9 cellular contexts compared by ENCODE assay signal in the genomic region with DNA sequence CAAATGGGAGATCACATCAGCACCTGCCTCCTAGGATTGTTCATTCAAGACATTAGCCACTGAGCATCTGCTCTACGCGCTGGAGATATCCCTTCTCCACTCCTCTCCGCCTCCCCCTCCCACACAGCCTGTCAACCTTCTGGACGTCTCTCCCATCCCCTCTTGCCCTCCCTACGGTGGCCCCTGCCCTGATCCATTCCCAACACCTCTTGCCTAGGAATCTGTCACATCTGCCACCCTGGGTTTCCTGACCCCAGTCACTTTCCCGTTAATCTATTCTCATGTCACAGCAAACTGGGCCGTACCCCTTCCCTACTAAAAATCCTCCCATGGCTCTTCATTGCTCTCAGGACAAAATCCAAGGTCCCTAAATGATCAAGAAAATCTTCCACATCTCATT. TPM values are rescaled to one million over a fixed set of nuclear protein-coding genes. Genes with fewer than 3 reads are reported as not detected.
DNase-seq lines count a peak whose midpoint lies in the region; ATAC-seq and TF ChIP-seq lines count a peak whose summit lies in the region.
"Had no signal": no experiment of that assay in that cellular context is flagged by ENCODE, and none has a peak within 500 bp of the region (broad histone marks: within the 10 kb centered on the region; RNA-seq: fewer than 3 reads in every experiment).

No MANE protein-coding gene starts in this region.

- ATAC-seq in HG02852 (IDR thresholded peaks at IDR 0.05; ENCODE audit: unreplicated experiment) (no peak), left lobe of liver (no peak)

- H3K36me3 ChIP-seq in A673 (ENCODE audit: insufficient read depth, low read length, poor library complexity, severe bottlenecking) = no peaks in the 10 kb centered on the region
- H3K36me3 ChIP-seq in mesodermal cell (ENCODE audit: control insufficient read depth, insufficient read depth, low read length) = peaks cover 24% of the 10 kb centered on the region

- no peak overlapping the region for H3K27ac Mint-ChIP-seq in activated CD4-positive, alpha-beta memory T cell treated with anti-CD3 and anti-CD28 coated beads for 36 hours

- no peaks in the 10 kb centered on the region for H3K9me3 Mint-ChIP-seq in activated CD4-positive, alpha-beta memory T cell treated with anti-CD3 and anti-CD28 coated beads for 36 hours
- H3K9me3 Mint-ChIP-seq: neural crest cell had no signal

- H3K36me3 Mint-ChIP-seq in activated CD4-positive, alpha-beta memory T cell treated with anti-CD3 and anti-CD28 coated beads for 36 hours = peaks cover 8% of the 10 kb centered on the region

- H3K4me3 Mint-ChIP-seq in activated CD4-positive, alpha-beta memory T cell treated with anti-CD3 and anti-CD28 coated beads for 36 hours = no peak overlapping the region
- H3K4me3 Mint-ChIP-seq: neural crest cell had no signal

- H3K27me3 ChIP-seq in A673 (replicated peaks; ENCODE audit: insufficient read depth, low read depth, low read length, poor library complexity) (no peaks in the 10 kb centered on the region), dorsolateral prefrontal cortex (no peaks in the 10 kb centered on the region)

- H3K4me3 ChIP-seq in A673 (ENCODE audit: low read depth, low read length, poor library complexity, severe bottlenecking) (peak overlapping the region; percentile 69), LNCaP clone FGC (ENCODE audit: low read depth, low read length) (peak overlapping the region; percentile 94), dorsolateral prefrontal cortex (peak overlapping the region; percentile 71 to 97 (median 88)), mesodermal cell (ENCODE audit: extremely low read depth, insufficient read depth, low read length, poor library complexity, severe bottlenecking) (peak overlapping the region; percentile 42)

- H3K9me3 ChIP-seq in A673 (ENCODE audit: low read depth, low read length, poor library complexity, severe bottlenecking) (no peaks in the 10 kb centered on the region), mesodermal cell (ENCODE audit: control insufficient read depth, low read length) (no peaks in the 10 kb centered on the region)

- no peak for DNase-seq in A673 (ENCODE audit: low spot score)
- no peak for DNase-seq in LNCaP clone FGC (ENCODE audit: low read depth)
- DNase-seq in dorsolateral prefrontal cortex = peak in 1 of 10 donors; percentile 22
- DNase-seq in activated CD4-positive, alpha-beta memory T cell treated with anti-CD3 and anti-CD28 coated beads for 36 hours = no peak
- no peak for DNase-seq in left lobe of liver (ENCODE audit: low spot score)
- DNase-seq in T-helper 1 cell = no peak

- CTCF ChIA-PET in A673 (lab: Charles Lee) = no interaction called here
- CTCF ChIA-PET in activated CD4-positive, alpha-beta memory T cell treated with anti-CD3 and anti-CD28 coated beads for 36 hours (lab: Charles Lee) = interaction anchor here (2.9 kb wide), 1 partner anchor 20 kb away, joined by 11 read pairs; no protein-coding TSS in a partner anchor

- no peaks in the 10 kb centered on the region for H3K27me3 Mint-ChIP-seq in activated CD4-positive, alpha-beta memory T cell treated with anti-CD3 and anti-CD28 coated beads for 36 hours

- BruUV-seq in A673 (replicated peaks; lab: Mats Ljungman, UMichigan) = no TSS peak

- WGBS in mesodermal cell (ENCODE audit: insufficient coverage in 2 of 2), 2 experiments = 69 to 74% methylated on average over 7 of the region's 7 CpGs

- H3K4me1 ChIP-seq in A673 (ENCODE audit: insufficient read depth, low read length, poor library complexity, severe bottlenecking) = no peaks in the 10 kb centered on the region
- H3K4me1 ChIP-seq in mesodermal cell (ENCODE audit: control insufficient read depth, insufficient read depth, low read length, poor library complexity, severe bottlenecking) = no peaks in the 10 kb centered on the region

- peaks cover 7% of the 10 kb centered on the region for H3K4me1 Mint-ChIP-seq in activated CD4-positive, alpha-beta memory T cell treated with anti-CD3 and anti-CD28 coated beads for 36 hours (ENCODE audit: low read depth)
- H3K4me1 Mint-ChIP-seq: neural crest cell had no signal

- POLR2A ChIA-PET in A673 (lab: Charles Lee; ENCODE audit: low non-redundant PET) = no interaction called here
- POLR2A ChIA-PET in activated CD4-positive, alpha-beta memory T cell treated with anti-CD3 and anti-CD28 coated beads for 36 hours (lab: Charles Lee) = no interaction called here

- intact Hi-C loops in A673 (cut with micrococcal nuclease; ENCODE audit: unreplicated experiment) = no loop called here
- intact Hi-C loops in dorsolateral prefrontal cortex (cut with DNase I) = loop anchor here in 1 of 2 donors (1.0 kb wide), 1 partner anchor 11 kb away; the partner anchor contains the start of gene DYRK1B
- intact Hi-C loops in activated CD4-positive, alpha-beta memory T cell treated with anti-CD3 and anti-CD28 coated beads for 36 hours (cut with micrococcal nuclease) = loop anchor here (1.0 kb wide), 2 partner anchors 10 to 30 kb away; no protein-coding TSS in a partner anchor

- H3K27ac ChIP-seq in A673 (ENCODE audit: low read depth, low read length, poor library complexity, severe bottlenecking) (peak overlapping the region; percentile 53), dorsolateral prefrontal cortex (peak overlapping the region in 33 of 59 donors; percentile 43 to 93 (median 77)), mesodermal cell (ENCODE audit: low read depth, low read length, severe bottlenecking) (no peak overlapping the region)

- no peak for TF ChIP-seq CTCF in A673 (conservative IDR thresholded peaks at IDR 0.05; ENCODE audit: low read depth, low read length)
- TF ChIP-seq CTCF in LNCaP clone FGC (IDR thresholded peaks at IDR 0.05; ENCODE audit: control insufficient read depth, extremely low read depth, insufficient read depth) = no peak
- TF ChIP-seq CTCF in dorsolateral prefrontal cortex (IDR thresholded peaks at IDR 0.05 in 54 of 56, conservative IDR thresholded peaks at IDR 0.05 in 2 of 56; ENCODE audit: low read depth in 1 of 56, partially characterized antibody in 56 of 56) = no peak

RNA-seq across cellular contexts. Expression of gene DYRK1B, which starts 10.3 kb away (rescaled TPM):
- total RNA-seq in A673 (2021) (16.0 and 19.0 TPM in 2 replicates), dorsolateral prefrontal cortex (10 to 100 TPM; 19.2 to 46.1 (median 32.8) TPM), left lobe of liver (5.5 TPM)
- polyA plus RNA-seq in mesodermal cell (2013, experiment 1 of 2) = 23.8 TPM
- polyA plus RNA-seq in mesodermal cell (2013, experiment 2 of 2) = 23.7 TPM
- total RNA-seq in activated CD4-positive, alpha-beta memory T cell treated with anti-CD3 and anti-CD28 coated beads for 36 hours = 1 to 10 TPM; 4.5 to 4.8 TPM

RNA-seq across cellular contexts. Expression of gene FBL, which starts 22.5 kb away (rescaled TPM):
- total RNA-seq in A673 (2021) = 573 and 581 TPM in 2 replicates
- total RNA-seq in dorsolateral prefrontal cortex = 100 to 1,000 TPM in 1 of 120 experiments, 10 to 100 TPM in 119; 43.4 to 102 (median 66.4) TPM
- 269 TPM for polyA plus RNA-seq in mesodermal cell (2013, experiment 1 of 2)
- polyA plus RNA-seq in mesodermal cell (2013, experiment 2 of 2) = 261 TPM
- 100 to 1,000 TPM; 579 to 589 TPM for total RNA-seq in activated CD4-positive, alpha-beta memory T cell treated with anti-CD3 and anti-CD28 coated beads for 36 hours
- total RNA-seq in left lobe of liver = 43.0 TPM

RNA-seq across cellular contexts. Expression of gene LEUTX, which starts 45.0 kb away (rescaled TPM):
- total RNA-seq in A673 (2021) (not detected in 2 replicates), dorsolateral prefrontal cortex (not detected), left lobe of liver (not detected)
- not detected for polyA plus RNA-seq in mesodermal cell (2013, experiment 1 of 2)
- polyA plus RNA-seq in mesodermal cell (2013, experiment 2 of 2) = not detected
- not detected for total RNA-seq in activated CD4-positive, alpha-beta memory T cell treated with anti-CD3 and anti-CD28 coated beads for 36 hours
- total RNA-seq: neural crest cell had no signal

Comparison
In these comparisons a context has a peak if more than half of its experiments do, and no peak if none do; other contexts are left out.
1. H3K4me3 ChIP-seq: peak in every context shown above with its lines; median percentile 94 in LNCaP clone FGC; 88 in dorsolateral prefrontal cortex; 69 in A673; 42 in mesodermal cell.